ENCODE assay signal across 8 cellular contexts in the genomic region with DNA sequence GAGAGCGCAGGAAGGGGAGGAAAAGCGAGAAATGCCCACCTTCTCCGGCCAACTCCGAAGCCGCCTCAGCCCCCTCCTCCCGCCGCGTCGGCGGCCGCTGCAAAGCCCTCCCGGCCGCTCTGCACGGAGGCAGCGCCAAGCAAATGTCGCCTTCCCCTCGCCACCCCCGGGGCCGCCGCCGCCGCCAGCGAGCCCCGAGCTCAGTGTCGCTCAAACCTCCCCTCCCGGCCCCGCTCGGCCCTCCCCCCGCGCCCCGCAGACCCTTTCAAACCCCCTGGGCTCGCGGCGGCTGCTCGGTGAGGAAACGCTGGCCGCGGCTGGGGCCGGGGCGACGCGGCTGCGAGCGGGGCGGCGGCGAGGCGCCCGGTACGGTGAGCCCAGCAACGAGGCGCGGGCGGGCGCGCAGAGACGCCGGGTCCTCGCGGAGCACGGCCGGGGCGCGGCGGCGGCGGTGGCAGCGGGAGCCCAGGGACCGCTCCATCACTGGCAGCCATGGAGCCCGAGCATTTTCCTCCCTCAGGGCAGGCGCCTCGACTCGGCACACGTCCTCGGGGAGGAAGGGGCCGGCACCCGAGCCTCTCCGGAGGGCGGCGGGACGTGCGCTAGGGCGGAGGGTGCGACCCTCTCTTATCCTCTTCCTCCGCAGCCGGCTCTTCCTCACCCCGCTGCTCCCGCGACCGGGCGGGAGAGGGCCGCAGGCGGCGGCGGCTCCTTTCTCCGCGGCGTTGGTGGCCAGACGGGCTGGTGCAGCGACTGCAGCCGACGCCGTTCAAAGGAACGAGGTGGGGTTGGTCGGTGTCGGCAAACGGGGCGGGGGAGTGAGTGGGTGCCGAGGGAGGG. TPM values are rescaled to one million over a fixed set of nuclear protein-coding genes. Genes with fewer than 3 reads are reported as not detected.
DNase-seq lines count a peak whose midpoint lies in the region; ATAC-seq and TF ChIP-seq lines count a peak whose summit lies in the region.

No MANE protein-coding gene starts in this region.

- H3K4me2 ChIP-seq in Karpas-422 (ENCODE audit: low read depth, low read length, poor library complexity, severe bottlenecking): peak overlapping the region; percentile 96

- peaks cover 54% of the 10 kb centered on the region for H3K4me1 Mint-ChIP-seq in osteocyte (ENCODE audit: unreplicated experiment)

- H2AFZ ChIP-seq in Karpas-422 (ENCODE audit: low read length): peak overlapping the region; percentile 99

- no peaks in the 10 kb centered on the region for H3K9me2 ChIP-seq in Karpas-422 (replicated peaks; ENCODE audit: insufficient read depth, low read length)

- H3K27ac Mint-ChIP-seq in osteocyte (ENCODE audit: unreplicated experiment): peak overlapping the region; percentile 92

- no peaks in the 10 kb centered on the region for H3K9me3 ChIP-seq in Karpas-422 (ENCODE audit: low read length)
- no peaks in the 10 kb centered on the region for H3K9me3 ChIP-seq in aorta (ENCODE audit: control insufficient read depth, low read length)

- H3K27me3 Mint-ChIP-seq in osteocyte (ENCODE audit: unreplicated experiment): no peaks in the 10 kb centered on the region

- 0 to 1% methylated on average over 56 to 109 of the region's 109 CpGs for WGBS in aorta, 2 donors

- H3K4me1 ChIP-seq in Karpas-422 (ENCODE audit: low read length) (peaks cover 24% of the 10 kb centered on the region), aorta (ENCODE audit: control insufficient read depth in 1 of 2, insufficient read depth in 2 of 2, low read length in 2 of 2) (peaks cover 3% of the 10 kb centered on the region in 2 donors)

- H3K36me3 ChIP-seq in Karpas-422 (ENCODE audit: insufficient read depth, low read length): no peaks in the 10 kb centered on the region
- H3K36me3 ChIP-seq in aorta (ENCODE audit: control insufficient read depth in 1 of 2, insufficient read depth in 2 of 2, low read length in 1 of 2): no peaks in the 10 kb centered on the region

- H3K4me3 Mint-ChIP-seq in osteocyte (ENCODE audit: unreplicated experiment): peak overlapping the region; percentile 94

- peaks cover 18% of the 10 kb centered on the region for H3K36me3 Mint-ChIP-seq in osteocyte (ENCODE audit: unreplicated experiment)

- no peak for TF ChIP-seq CTCF in foreskin fibroblast (IDR thresholded peaks at IDR 0.05; ENCODE audit: low read depth, low read length)
- no peak for TF ChIP-seq CTCF in osteocyte (IDR thresholded peaks at IDR 0.05)

- DNase-seq in DMS53 (lab: John Stamatoyannopoulos, UW) (peak; percentile 62), Karpas-422 (peak; percentile 54), activated T-helper 1 cell treated with Interleukin-2 at 50 U/mL for 16 hours (ENCODE audit: low read depth) (peak; percentile 30), foreskin fibroblast (peak in 1 of 2 donors; percentile 50), osteocyte (ENCODE audit: extremely low spot score, unreplicated experiment) (peak; percentile 83), aorta (peak; percentile 60 to 83), A172 (ENCODE audit: low spot score) (no peak)

- peaks cover 6% of the 10 kb centered on the region; the same call in 1 of the 2 replicates for H4K20me1 ChIP-seq in Karpas-422 (ENCODE audit: insufficient read depth, low read depth, low read length)

- H3K4me3 ChIP-seq in Karpas-422 (ENCODE audit: low read length): peak overlapping the region; percentile 87
- peak overlapping the region; percentile 74 to 78 for H3K4me3 ChIP-seq in foreskin fibroblast (ENCODE audit: low read depth in 1 of 2, low read length in 2 of 2)
- peak overlapping the region; percentile 95 to 97 for H3K4me3 ChIP-seq in aorta (ENCODE audit: low read length in 2 of 2)

- intact Hi-C loops in aorta (cut with DNase I): loop anchor here (2.0 to 10.0 kb wide), 6 partner anchors 92 to 396 kb away; no protein-coding TSS in a partner anchor

- peak overlapping the region; percentile 79 for H3K9ac ChIP-seq in Karpas-422 (ENCODE audit: low read length)

- H3K27ac ChIP-seq in Karpas-422 (ENCODE audit: low read length): no peak overlapping the region
- H3K27ac ChIP-seq in aorta (ENCODE audit: low read depth in 1 of 2, low read length in 2 of 2): peak overlapping the region; percentile 95 to 96

- H3K79me2 ChIP-seq in Karpas-422 (ENCODE audit: low read length): no peaks in the 10 kb centered on the region

- ATAC-seq in GM21576 (IDR thresholded peaks at IDR 0.05; ENCODE audit: unreplicated experiment) (peak; percentile 22), aorta (ENCODE audit: low FRiP score) (peak; percentile 9)

- H3K27me3 ChIP-seq in Karpas-422 (ENCODE audit: low read length) (no peaks in the 10 kb centered on the region; the same call in 1 of the 2 replicates), aorta (ENCODE audit: control insufficient read depth in 1 of 2, insufficient read depth in 2 of 2, low read length in 1 of 2) (no peaks in the 10 kb centered on the region)

- H3K9me3 Mint-ChIP-seq in osteocyte (ENCODE audit: unreplicated experiment): no peaks in the 10 kb centered on the region

RNA-seq across cellular contexts. Expression of a gene that starts 0.5 kb away (rescaled TPM):
- 8.5 and 20.1 TPM in 2 replicates for total RNA-seq in Karpas-422 (2014; rRNA removed; shearing (Covaris generic); ENCODE audit: low replicate concordance)
- total RNA-seq in osteocyte: 118 and 122 TPM in 2 replicates
- total RNA-seq in aorta: 100 to 1,000 TPM; 122 to 141 TPM
- 100 to 1,000 TPM in 1 of 2 donors, 10 to 100 TPM in 1; 71.6 to 239 TPM for polyA plus RNA-seq in aorta
- 35.6 and 37.2 TPM in 2 replicates for total RNA-seq in A172 (2014; rRNA removed; shearing (Covaris generic))
